8 cellular contexts compared by ENCODE assay signal in the genomic region with DNA sequence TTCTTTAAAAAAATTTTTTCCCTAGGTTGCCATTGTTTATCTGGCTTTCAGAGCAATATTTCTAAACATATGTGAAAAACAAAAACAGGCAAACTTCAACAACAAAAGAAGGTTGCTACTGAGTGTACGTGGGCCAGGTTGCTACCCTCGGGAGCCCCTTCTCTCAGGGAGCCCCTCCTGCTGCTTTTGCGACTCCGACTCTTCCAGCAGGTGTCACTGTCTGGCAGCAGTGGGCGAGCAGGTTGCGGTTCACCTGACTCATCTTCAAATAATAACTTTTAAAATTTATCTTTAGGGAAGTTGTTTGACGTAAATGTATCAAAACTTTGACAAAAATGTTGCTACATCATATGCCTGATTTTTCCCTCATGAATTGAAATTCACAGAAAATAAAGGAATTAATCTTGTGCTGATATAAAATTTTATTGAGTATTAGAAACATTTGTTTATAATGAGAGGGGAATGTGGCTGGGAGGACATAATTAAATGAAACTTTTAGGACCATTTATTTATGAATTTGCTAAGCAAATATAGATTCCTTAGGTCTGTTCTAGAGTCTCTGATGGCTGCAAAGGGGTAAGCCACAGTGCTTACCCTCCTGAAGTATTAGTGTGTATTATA.
DNase-seq lines count a peak whose midpoint lies in the region; ATAC-seq and TF ChIP-seq lines count a peak whose summit lies in the region.

No MANE protein-coding gene starts in this region.

- TF ChIP-seq CTCF in RWPE2 (IDR thresholded peaks at IDR 0.05; ENCODE audit: poor library complexity, severe bottlenecking) = peak; percentile 87
- TF ChIP-seq CTCF in osteocyte (IDR thresholded peaks at IDR 0.05) = peak; percentile 52

- H3K36me3 ChIP-seq in RWPE2 (ENCODE audit: low read depth) = peaks cover 11% of the 10 kb centered on the region; the same call in 1 of the 2 replicates
- H3K36me3 ChIP-seq in SJCRH30 = no peaks in the 10 kb centered on the region

- H3K4me1 ChIP-seq in RWPE2 (ENCODE audit: insufficient read depth, poor library complexity, severe bottlenecking) (peaks cover 7% of the 10 kb centered on the region), SJCRH30 (no peaks in the 10 kb centered on the region)

- H3K9me3 ChIP-seq in RWPE2 (ENCODE audit: severe bottlenecking) = no peaks in the 10 kb centered on the region
- no peaks in the 10 kb centered on the region for H3K9me3 ChIP-seq in SJCRH30 (replicated peaks)

- H3K4me1 Mint-ChIP-seq in osteocyte (ENCODE audit: unreplicated experiment) = peaks cover 19% of the 10 kb centered on the region

- H3K4me3 Mint-ChIP-seq in osteocyte (ENCODE audit: unreplicated experiment) = no peak overlapping the region

- H3K27me3 ChIP-seq in RWPE2 (ENCODE audit: insufficient read depth, poor library complexity, severe bottlenecking) (no peaks in the 10 kb centered on the region), SJCRH30 (no peaks in the 10 kb centered on the region)

- H3K27me3 Mint-ChIP-seq in osteocyte (ENCODE audit: unreplicated experiment) = no peaks in the 10 kb centered on the region

- ATAC-seq in RWPE2 (ENCODE audit: low read depth) = peak; percentile 62; the same call in 1 of the 3 replicates

- H3K4me3 ChIP-seq in RWPE2 (ENCODE audit: severe bottlenecking) (no peak overlapping the region), SJCRH30 (no peak overlapping the region)

- H3K36me3 Mint-ChIP-seq in osteocyte (ENCODE audit: unreplicated experiment) = peaks cover 3% of the 10 kb centered on the region

- H3K27ac Mint-ChIP-seq in osteocyte (ENCODE audit: unreplicated experiment) = no peak overlapping the region

- peak; percentile 73 for DNase-seq in activated effector memory CD4-positive, alpha-beta T cell treated with anti-CD3 and anti-CD28 coated beads, Interleukin-2, amount 50 U/mL, for 16 hours
- DNase-seq in activated effector memory CD4-positive, alpha-beta T cell treated with Interleukin-2 at 50 U/mL for 16 hours = no peak
- DNase-seq in RWPE2 (ENCODE audit: low spot score) = no peak
- DNase-seq in dermis microvascular lymphatic vessel endothelial cell (ENCODE audit: low read depth in 2 of 2) = peak; percentile 11 to 51
- no peak for DNase-seq in osteocyte (ENCODE audit: extremely low spot score, unreplicated experiment)
- DNase-seq in DMS79 treated with DMSO at 0.1 percent for 48 hours (lab: John Stamatoyannopoulos, UW) = no peak
- DNase-seq in SJCRH30 = no peak
- no peak for DNase-seq in NCI-H446 treated with DMSO at 0.1 percent for 48 hours (lab: John Stamatoyannopoulos, UW)

- H3K9me3 Mint-ChIP-seq in osteocyte (ENCODE audit: unreplicated experiment) = no peaks in the 10 kb centered on the region

- H3K27ac ChIP-seq in RWPE2 (ENCODE audit: poor library complexity, severe bottlenecking) (no peak overlapping the region), SJCRH30 (no peak overlapping the region)

Comparison
In these comparisons a context has a peak if more than half of its experiments do, and no peak if none do; other contexts are left out.
1. DNase-seq: peak in activated effector memory CD4-positive, alpha-beta T cell treated with anti-CD3 and anti-CD28 coated beads, Interleukin-2, amount 50 U/mL, for 16 hours (single experiment) and dermis microvascular lymphatic vessel endothelial cell (2 of 2); none in activated effector memory CD4-positive, alpha-beta T cell treated with Interleukin-2 at 50 U/mL for 16 hours (single experiment), RWPE2 (single experiment), osteocyte (single experiment), DMS79 treated with DMSO at 0.1 percent for 48 hours (single experiment), SJCRH30 (0 of 2) and NCI-H446 treated with DMSO at 0.1 percent for 48 hours (single experiment).